ENCODE assay signal across 8 cellular contexts in the genomic region with DNA sequence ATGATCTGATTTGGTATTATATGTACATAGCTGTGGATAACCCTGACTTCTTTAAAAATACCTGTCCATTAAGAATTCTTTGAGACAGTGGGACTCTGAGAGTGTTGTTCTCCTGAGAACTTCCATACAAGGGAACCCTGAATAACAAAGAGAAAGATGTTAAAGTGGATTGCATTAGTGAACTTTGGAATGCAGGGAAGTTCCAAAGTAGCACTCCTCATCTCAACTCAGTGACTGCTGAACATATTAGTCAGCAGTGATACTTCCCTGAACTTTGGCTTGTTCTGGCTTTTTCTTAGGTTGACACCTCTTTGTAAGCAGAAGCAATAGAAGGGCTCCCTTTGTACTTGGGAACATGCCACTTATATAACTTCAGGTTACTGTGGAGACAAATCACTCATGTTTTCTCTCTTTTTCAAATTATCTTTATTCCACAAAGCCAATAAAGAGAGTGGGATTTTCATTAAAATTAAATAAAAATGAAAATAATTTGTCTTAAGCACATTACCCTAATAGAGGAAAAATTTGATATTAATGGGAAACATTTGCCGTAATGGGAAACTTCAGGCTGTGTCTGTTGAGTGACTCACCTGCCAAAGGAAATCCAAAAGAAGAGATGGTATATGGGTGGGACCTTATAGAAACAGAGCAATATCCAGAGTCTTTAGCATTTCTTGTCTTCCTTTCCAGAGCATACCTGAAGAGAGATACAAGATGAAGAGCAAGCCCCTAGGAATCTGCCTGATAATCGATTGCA. TPM values are rescaled to one million over a fixed set of nuclear protein-coding genes. Genes with fewer than 3 reads are reported as not detected.
DNase-seq lines count a peak whose midpoint lies in the region; ATAC-seq and TF ChIP-seq lines count a peak whose summit lies in the region.

No MANE protein-coding gene starts in this region.

- H3K27ac ChIP-seq in CD4-positive, CD25-positive, alpha-beta regulatory T cell (ENCODE audit: insufficient read depth, low read length, poor library complexity, severe bottlenecking) = peak overlapping the region; percentile 31
- peak overlapping the region; percentile 91 for H3K27ac ChIP-seq in RWPE1
- H3K27ac ChIP-seq in esophagus muscularis mucosa (replicated peaks in 1 of 4) = peak overlapping the region; percentile 79 to 87 (median 82)
- H3K27ac ChIP-seq in dorsolateral prefrontal cortex = peak overlapping the region in 10 of 59 donors; percentile 0 to 40 (median 28)

- H3K4me3 Mint-ChIP-seq in CD4-positive, CD25-positive, alpha-beta regulatory T cell = no peak overlapping the region
- no peak overlapping the region for H3K4me3 Mint-ChIP-seq in nephron

- TF ChIP-seq EP300 in esophagus muscularis mucosa (IDR thresholded peaks at IDR 0.05) = peak; percentile 17

- ATAC-seq in CD4-positive, CD25-positive, alpha-beta regulatory T cell (ENCODE audit: low read depth in 2 of 2) = no peak

- peaks cover 25% of the 10 kb centered on the region for H3K4me1 ChIP-seq in CD4-positive, CD25-positive, alpha-beta regulatory T cell (ENCODE audit: control insufficient read depth, insufficient read depth, low read length, poor library complexity, severe bottlenecking)
- peaks cover 47 to 56% (median 54%) of the 10 kb centered on the region in 4 donors for H3K4me1 ChIP-seq in esophagus muscularis mucosa

- DNase-seq in CD4-positive, CD25-positive, alpha-beta regulatory T cell = no peak
- peak; percentile 80 for DNase-seq in RWPE1 (ENCODE audit: low spot score)
- no peak for DNase-seq in esophagus muscularis mucosa (ENCODE audit: extremely low spot score)
- no peak for DNase-seq in posterior vena cava (ENCODE audit: low spot score)
- no peak for DNase-seq in ecto neural progenitor cell (ENCODE audit: low spot score)
- no peak for DNase-seq in effector CD4-positive, alpha-beta T cell
- DNase-seq in dorsolateral prefrontal cortex = no peak

- H3K4me1 Mint-ChIP-seq in CD4-positive, CD25-positive, alpha-beta regulatory T cell = peaks cover 24 to 41% (median 33%) of the 10 kb centered on the region in 4 donors
- peaks cover 7% of the 10 kb centered on the region for H3K4me1 Mint-ChIP-seq in nephron

- 73% methylated on average over 2 of the region's 2 CpGs for WGBS in esophagus muscularis mucosa

- no peak overlapping the region for H3K4me3 ChIP-seq in CD4-positive, CD25-positive, alpha-beta regulatory T cell (ENCODE audit: low read depth, low read length)
- H3K4me3 ChIP-seq in esophagus muscularis mucosa (no peak overlapping the region), dorsolateral prefrontal cortex (no peak overlapping the region)

- TF ChIP-seq CTCF in RWPE1 (conservative IDR thresholded peaks at IDR 0.05; ENCODE audit: low read depth) (no peak), esophagus muscularis mucosa (IDR thresholded peaks at IDR 0.05) (no peak), nephron (IDR thresholded peaks at IDR 0.05; ENCODE audit: unreplicated experiment in 3 of 3) (no peak), dorsolateral prefrontal cortex (IDR thresholded peaks at IDR 0.05 in 54 of 56, conservative IDR thresholded peaks at IDR 0.05 in 2 of 56; ENCODE audit: low read depth in 1 of 56, partially characterized antibody in 56 of 56) (no peak)

- H3K9me3 ChIP-seq in CD4-positive, CD25-positive, alpha-beta regulatory T cell (ENCODE audit: control insufficient read depth in 2 of 2, low read length in 2 of 2) = no peaks in the 10 kb centered on the region
- no peaks in the 10 kb centered on the region for H3K9me3 ChIP-seq in esophagus muscularis mucosa

- H3K36me3 ChIP-seq in CD4-positive, CD25-positive, alpha-beta regulatory T cell (ENCODE audit: control insufficient read depth, insufficient read depth, low read length) = peaks cover 70% of the 10 kb centered on the region
- H3K36me3 ChIP-seq in esophagus muscularis mucosa = peaks cover 32 to 91% (median 59%) of the 10 kb centered on the region in 4 donors

- intact Hi-C loops in esophagus muscularis mucosa (cut with DNase I) = no loop called here
- intact Hi-C loops in posterior vena cava (cut with DNase I) = no loop called here
- intact Hi-C loops in dorsolateral prefrontal cortex (cut with DNase I) = no loop called here

- TF ChIP-seq POLR2A in esophagus muscularis mucosa (IDR thresholded peaks at IDR 0.05; ENCODE audit: low read depth) = no peak

- H3K9me3 Mint-ChIP-seq in CD4-positive, CD25-positive, alpha-beta regulatory T cell = no peaks in the 10 kb centered on the region
- H3K9me3 Mint-ChIP-seq in nephron = no peaks in the 10 kb centered on the region

- peak overlapping the region; percentile 68 to 93 (median 78) for H3K27ac Mint-ChIP-seq in CD4-positive, CD25-positive, alpha-beta regulatory T cell
- peak overlapping the region in 2 of 3 experiments; percentile 0 to 89 for H3K27ac Mint-ChIP-seq in nephron

- CTCF ChIA-PET in RWPE1 (lab: Yijun Ruan, JAX) = interaction anchor here (0.7 to 0.8 kb wide), 2 partner anchors 32 to 398 kb away, joined by 3 read pairs; no protein-coding TSS in a partner anchor

- H3K27me3 ChIP-seq in CD4-positive, CD25-positive, alpha-beta regulatory T cell (ENCODE audit: control insufficient read depth, insufficient read depth, low read length) = no peaks in the 10 kb centered on the region
- H3K27me3 ChIP-seq in esophagus muscularis mucosa = no peaks in the 10 kb centered on the region
- H3K27me3 ChIP-seq in dorsolateral prefrontal cortex = no peaks in the 10 kb centered on the region

- H3K36me3 Mint-ChIP-seq in CD4-positive, CD25-positive, alpha-beta regulatory T cell = peaks cover 42% of the 10 kb centered on the region
- peaks cover 3% of the 10 kb centered on the region for H3K36me3 Mint-ChIP-seq in nephron (ENCODE audit: low read depth)

- H3K27me3 Mint-ChIP-seq in CD4-positive, CD25-positive, alpha-beta regulatory T cell = no peaks in the 10 kb centered on the region
- no peaks in the 10 kb centered on the region for H3K27me3 Mint-ChIP-seq in nephron (ENCODE audit: low read depth)

- POLR2A ChIA-PET in RWPE1 (lab: Yijun Ruan, JAX; ENCODE audit: low non-redundant PET) = interaction anchor here (0.5 kb wide), 1 partner anchor 260 kb away, joined by 4 read pairs; a partner anchor contains a TSS

RNA-seq across cellular contexts. Expression of a gene that starts 33.3 kb away (rescaled TPM):
- total RNA-seq in CD4-positive, CD25-positive, alpha-beta regulatory T cell = 306 TPM
- polyA plus RNA-seq in CD4-positive, CD25-positive, alpha-beta regulatory T cell = 100 to 1,000 TPM; 118 to 159 (median 132) TPM
- 100 to 1,000 TPM; 137 to 236 (median 202) TPM for total RNA-seq in esophagus muscularis mucosa
- 100 to 1,000 TPM; 140 to 142 TPM for total RNA-seq in posterior vena cava
- total RNA-seq in dorsolateral prefrontal cortex = 100 to 1,000 TPM in 9 of 120 experiments, 10 to 100 TPM in 111; 33.1 to 117 (median 66.9) TPM

RNA-seq across cellular contexts. Expression of a gene that starts 33.7 kb away (rescaled TPM):
- 15.1 TPM for total RNA-seq in CD4-positive, CD25-positive, alpha-beta regulatory T cell
- polyA plus RNA-seq in CD4-positive, CD25-positive, alpha-beta regulatory T cell = 1 to 10 TPM; 4.4 to 7.1 (median 5.6) TPM
- total RNA-seq in esophagus muscularis mucosa (1 to 10 TPM; 2.2 to 7.3 (median 4.3) TPM), posterior vena cava (10 to 100 TPM in 1 of 2 donors, 1 to 10 TPM in 1; 8.4 to 12.7 TPM), dorsolateral prefrontal cortex (1 to 10 TPM; 1.5 to 9.8 (median 4.2) TPM)
